ENCODE assay signal across 15 cellular contexts in the genomic region with DNA sequence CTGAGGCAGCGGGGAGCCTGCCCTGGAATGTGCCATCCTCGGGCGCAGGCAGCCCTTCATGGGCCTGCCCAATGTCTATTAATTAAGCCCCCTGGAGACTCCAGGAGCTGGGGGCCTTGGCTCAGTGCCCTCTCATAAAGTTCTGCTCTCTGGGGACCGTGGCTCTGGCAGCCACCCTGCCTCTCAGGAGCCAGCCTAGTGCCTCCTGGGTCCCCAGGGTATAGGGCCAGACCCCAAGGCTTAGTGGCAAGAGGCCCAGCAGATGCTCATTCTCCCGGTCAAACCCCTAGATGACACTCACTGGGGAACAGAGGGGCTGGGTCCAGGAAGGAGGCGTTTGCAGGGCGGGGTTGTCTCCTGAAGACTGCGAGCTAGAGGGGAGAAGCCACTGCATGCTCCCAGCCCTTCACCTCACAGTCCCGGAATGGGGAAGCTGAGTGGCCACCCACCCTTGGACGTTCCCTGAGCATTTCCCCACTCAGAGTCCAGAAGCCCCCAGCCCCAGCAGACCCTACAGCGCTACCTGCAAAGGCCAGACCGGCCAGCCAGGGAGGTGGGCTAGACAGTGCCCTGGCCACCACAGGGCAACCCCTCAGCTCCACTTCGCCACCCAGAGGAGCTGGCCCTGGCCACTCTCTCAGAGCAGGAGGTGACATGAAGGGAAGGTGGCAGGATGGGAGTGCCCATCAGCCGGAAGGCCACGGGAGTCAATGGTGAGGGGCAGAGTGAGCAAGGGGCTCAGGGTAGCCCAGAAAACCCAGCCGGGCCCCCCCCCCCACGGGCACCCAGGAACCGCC.
DNase-seq lines count a peak whose midpoint lies in the region; ATAC-seq, FAIRE-seq and TF ChIP-seq lines count a peak whose summit lies in the region.
"Had no signal": no experiment of that assay in that cellular context is flagged by ENCODE, and none has a peak within 500 bp of the region (broad histone marks: within the 10 kb centered on the region; RNA-seq: fewer than 3 reads in every experiment).

No MANE protein-coding gene starts in this region.

- H3K27me3 ChIP-seq in Peyer's patch (no peaks in the 10 kb centered on the region), stomach (no peaks in the 10 kb centered on the region), neural progenitor cell (peaks cover 13% of the 10 kb centered on the region)

- no peak overlapping the region for H3K27ac Mint-ChIP-seq in activated T-cell treated with anti-CD3 and anti-CD28 coated beads, Interleukin-2, amount 50 U/mL, for 24 hours
- no peak overlapping the region for H3K27ac Mint-ChIP-seq in neural progenitor cell
- H3K27ac Mint-ChIP-seq: activated CD4-positive, alpha-beta memory T cell treated with anti-CD3 and anti-CD28 coated beads for 36 hours; activated naive CD4-positive, alpha-beta T cell treated with anti-CD3 and anti-CD28 coated beads, Interleukin-2, amount 50 U/mL, for 72 hours had no signal

- H3K9me3 Mint-ChIP-seq in activated T-cell treated with anti-CD3 and anti-CD28 coated beads, Interleukin-2, amount 50 U/mL, for 24 hours = no peaks in the 10 kb centered on the region
- H3K9me3 Mint-ChIP-seq in neural progenitor cell = peaks cover 11% of the 10 kb centered on the region
- H3K9me3 Mint-ChIP-seq: activated CD4-positive, alpha-beta memory T cell treated with anti-CD3 and anti-CD28 coated beads for 36 hours; activated naive CD4-positive, alpha-beta T cell treated with anti-CD3 and anti-CD28 coated beads, Interleukin-2, amount 50 U/mL, for 72 hours had no signal

- peak; percentile 18 for DNase-seq in activated T-cell treated with anti-CD3 and anti-CD28 coated beads, Interleukin-2, amount 50 U/mL, for 24 hours
- no peak for DNase-seq in activated T-cell treated with anti-CD3 and anti-CD28 coated beads for 4 hours
- peak; percentile 6 to 34 (median 22) for DNase-seq in Peyer's patch
- DNase-seq in kidney = peak; percentile 61
- DNase-seq in stomach = peak; percentile 22
- DNase-seq in neural progenitor cell (ENCODE audit: low spot score) = no peak
- DNase-seq: activated CD4-positive, alpha-beta memory T cell treated with anti-CD3 and anti-CD28 coated beads for 36 hours; KG1; NCI-H82; stimulated activated CD4-positive, alpha-beta T cell treated with anti-CD3 and anti-CD28 coated beads, Interleukin-12 subunit alpha, Interleukin-12 subunit beta, amount 100 ng/mL, for 4 hours; substantia nigra had no signal

- H4K20me1 ChIP-seq in neural progenitor cell (ENCODE audit: low read depth) = no peaks in the 10 kb centered on the region

- TF ChIP-seq EP300 in stomach (IDR thresholded peaks at IDR 0.05) = no peak

- H3F3A ChIP-seq in neural progenitor cell (ENCODE audit: low read depth) = no peaks in the 10 kb centered on the region

- no peaks in the 10 kb centered on the region for H3K36me3 Mint-ChIP-seq in activated T-cell treated with anti-CD3 and anti-CD28 coated beads, Interleukin-2, amount 50 U/mL, for 24 hours (ENCODE audit: low read depth)
- H3K36me3 Mint-ChIP-seq in neural progenitor cell = peaks cover 4% of the 10 kb centered on the region
- H3K36me3 Mint-ChIP-seq: activated CD4-positive, alpha-beta memory T cell treated with anti-CD3 and anti-CD28 coated beads for 36 hours; activated naive CD4-positive, alpha-beta T cell treated with anti-CD3 and anti-CD28 coated beads, Interleukin-2, amount 50 U/mL, for 72 hours had no signal

- intact Hi-C loops in kidney (cut with DNase I) (no loop called here), stomach (cut with DNase I; ENCODE audit: low total_unique reads) (no loop called here)

- H3K27ac ChIP-seq in Peyer's patch = no peak overlapping the region
- no peak overlapping the region for H3K27ac ChIP-seq in kidney (ENCODE audit: low read depth in 2 of 2, low read length in 2 of 2)
- no peak overlapping the region for H3K27ac ChIP-seq in stomach
- H3K27ac ChIP-seq in neural progenitor cell = no peak overlapping the region

- TF ChIP-seq POLR2A in Peyer's patch (IDR thresholded peaks at IDR 0.05) (no peak), stomach (IDR thresholded peaks at IDR 0.05) (no peak)

- H3K9me3 ChIP-seq in Peyer's patch (no peaks in the 10 kb centered on the region), kidney (ENCODE audit: control insufficient read depth in 1 of 2, low read length in 2 of 2) (no peaks in the 10 kb centered on the region), stomach (no peaks in the 10 kb centered on the region), neural progenitor cell (ENCODE audit: low read depth) (no peaks in the 10 kb centered on the region)

- H3K36me3 ChIP-seq in Peyer's patch (no peaks in the 10 kb centered on the region), kidney (ENCODE audit: control insufficient read depth in 1 of 2, insufficient read depth in 2 of 2, low read length in 2 of 2) (no peaks in the 10 kb centered on the region), stomach (no peaks in the 10 kb centered on the region), neural progenitor cell (no peaks in the 10 kb centered on the region)

- H3K4me1 Mint-ChIP-seq in activated T-cell treated with anti-CD3 and anti-CD28 coated beads, Interleukin-2, amount 50 U/mL, for 24 hours (ENCODE audit: low read depth) = no peaks in the 10 kb centered on the region
- H3K4me1 Mint-ChIP-seq in neural progenitor cell = peaks cover 34% of the 10 kb centered on the region

- ATAC-seq in GM18867 (IDR thresholded peaks at IDR 0.05; ENCODE audit: unreplicated experiment) (no peak), GM18907 (IDR thresholded peaks at IDR 0.05; ENCODE audit: unreplicated experiment) (no peak)
- ATAC-seq: activated naive CD4-positive, alpha-beta T cell treated with anti-CD3 and anti-CD28 coated beads, Interleukin-2, amount 50 U/mL, for 72 hours had no signal

- no peak for FAIRE-seq in kidney (lab: Jason Lieb, UNC)

- no peak for TF ChIP-seq CTCF in Peyer's patch (IDR thresholded peaks at IDR 0.05)
- TF ChIP-seq CTCF in kidney (IDR thresholded peaks at IDR 0.05; ENCODE audit: borderline replicate concordance, extremely low read depth, insufficient read depth) = no peak
- TF ChIP-seq CTCF in stomach (IDR thresholded peaks at IDR 0.05) = no peak
- TF ChIP-seq CTCF in neural progenitor cell (IDR thresholded peaks at IDR 0.05) = no peak

- H3K9ac ChIP-seq in kidney (ENCODE audit: low read length in 2 of 2) (no peak overlapping the region), neural progenitor cell (no peak overlapping the region)

- H3K4me3 ChIP-seq in Peyer's patch (no peak overlapping the region), kidney (ENCODE audit: low read length in 2 of 2) (no peak overlapping the region), stomach (no peak overlapping the region), neural progenitor cell (no peak overlapping the region)

- no peak overlapping the region for H2AFZ ChIP-seq in neural progenitor cell (replicated peaks)

- no peaks in the 10 kb centered on the region for H3K27me3 Mint-ChIP-seq in activated T-cell treated with anti-CD3 and anti-CD28 coated beads, Interleukin-2, amount 50 U/mL, for 24 hours
- H3K27me3 Mint-ChIP-seq in neural progenitor cell (ENCODE audit: insufficient read depth, low read depth) = peaks cover 25% of the 10 kb centered on the region
- H3K27me3 Mint-ChIP-seq: activated CD4-positive, alpha-beta memory T cell treated with anti-CD3 and anti-CD28 coated beads for 36 hours had no signal

- 86 to 96% (median 92%) methylated on average over 11 to 18 of the region's 18 CpGs for WGBS in stomach, 5 donors

- no peak overlapping the region for H3K4me3 Mint-ChIP-seq in activated T-cell treated with anti-CD3 and anti-CD28 coated beads, Interleukin-2, amount 50 U/mL, for 24 hours
- H3K4me3 Mint-ChIP-seq in neural progenitor cell = no peak overlapping the region
- H3K4me3 Mint-ChIP-seq: activated CD4-positive, alpha-beta memory T cell treated with anti-CD3 and anti-CD28 coated beads for 36 hours; neural crest cell had no signal

- H3K4me1 ChIP-seq in Peyer's patch = peaks cover 0 to 10% (median 0%) of the 10 kb centered on the region in 4 donors
- peaks cover 0 to 4% of the 10 kb centered on the region in 2 donors for H3K4me1 ChIP-seq in kidney (ENCODE audit: control insufficient read depth in 1 of 2, insufficient read depth in 1 of 2, low read depth in 1 of 2, low read length in 2 of 2)
- H3K4me1 ChIP-seq in stomach = peaks cover 19 to 33% (median 30%) of the 10 kb centered on the region in 4 donors
- H3K4me1 ChIP-seq in neural progenitor cell = peaks cover 24% of the 10 kb centered on the region

- H3K79me2 ChIP-seq in neural progenitor cell (ENCODE audit: low read depth) = no peaks in the 10 kb centered on the region

- H3K4me2 ChIP-seq in neural progenitor cell = no peak overlapping the region

Comparison
In these comparisons a context has a peak if more than half of its experiments do, and no peak if none do; other contexts are left out.
1. DNase-seq: peak in activated T-cell treated with anti-CD3 and anti-CD28 coated beads, Interleukin-2, amount 50 U/mL, for 24 hours (single experiment), Peyer's patch (3 of 3), kidney (single experiment) and stomach (single experiment); none in activated T-cell treated with anti-CD3 and anti-CD28 coated beads for 4 hours (single experiment) and neural progenitor cell (single experiment).